In genomic region chr17:48996696-48997102, GRCh38 we compare ENCODE assay signal across 12 cellular contexts. TPM values are rescaled to one million over a fixed set of nuclear protein-coding genes. Genes with fewer than 3 reads are reported as not detected.
DNase-seq lines count a peak whose midpoint lies in the region; ATAC-seq, FAIRE-seq and TF ChIP-seq lines count a peak whose summit lies in the region.
"Had no signal": no experiment of that assay in that cellular context is flagged by ENCODE, and none has a peak within 500 bp of the region (broad histone marks: within the 10 kb centered on the region; RNA-seq: fewer than 3 reads in every experiment).

No MANE protein-coding gene starts in this region.

- H3K4me1 ChIP-seq in HAP-1, result peaks cover 17% of the 10 kb centered on the region
- peaks cover 14% of the 10 kb centered on the region for H3K4me1 ChIP-seq in mesenchymal stem cell (ENCODE audit: control insufficient read depth, insufficient read depth, low read depth, low read length)
- H3K4me1 ChIP-seq in pancreas, result no peaks in the 10 kb centered on the region

- H2BK12ac ChIP-seq in mesenchymal stem cell (ENCODE audit: low read length in 2 of 2), result peak overlapping the region in 1 of 2 experiments; percentile 76

- no peaks in the 10 kb centered on the region for H3K9me3 ChIP-seq in HAP-1
- no peaks in the 10 kb centered on the region for H3K9me3 ChIP-seq in mesenchymal stem cell (ENCODE audit: control insufficient read depth, low read length)
- H3K9me3 ChIP-seq in pancreas, result no peaks in the 10 kb centered on the region

- peak overlapping the region; percentile 34 for H3K27ac Mint-ChIP-seq in activated naive CD8-positive, alpha-beta T cell treated with anti-CD3 and anti-CD28 coated beads, Interleukin-2, amount 10 ng/mL, durations not matched to agents 7 days and 5 days

- H2AFZ ChIP-seq in mesenchymal stem cell (ENCODE audit: low read depth, low read length), result peak overlapping the region; percentile 51

- peak overlapping the region; percentile 39 for H4K91ac ChIP-seq in mesenchymal stem cell (ENCODE audit: low read length)

- intact Hi-C loops in pancreas (cut with DNase I), result no loop called here

- under 1% methylated on average over 18 of the region's 25 CpGs for WGBS in mesenchymal stem cell
- 9 to 10% methylated on average over 25 of the region's 25 CpGs for WGBS in pancreas, 2 donors

- DNase-seq in AG10803 (ENCODE audit: low read depth) (no peak), HAP-1 (ENCODE audit: low spot score in 2 of 2) (no peak), mesenchymal stem cell (no peak), pancreas (no peak), NK-92 (lab: John Stamatoyannopoulos, UW; ENCODE audit: unreplicated experiment) (no peak)
- DNase-seq in activated naive CD8-positive, alpha-beta T cell treated with anti-CD3 and anti-CD28 coated beads, Interleukin-2, amount 10 ng/mL, durations not matched to agents 7 days and 5 days, result no peak
- DNase-seq: cerebellar nuclear complex, left cardiac atrium, NCI-H2081, T1000 had no signal

- no peak overlapping the region for H2AK5ac ChIP-seq in mesenchymal stem cell (ENCODE audit: low read length, severe bottlenecking)

- no peak for ATAC-seq in activated naive CD8-positive, alpha-beta T cell treated with anti-CD3 and anti-CD28 coated beads, Interleukin-2, amount 10 ng/mL, durations not matched to agents 7 days and 5 days (ENCODE audit: low read depth)
- no peak for ATAC-seq in pancreas
- no peak for ATAC-seq in HG03095 (IDR thresholded peaks at IDR 0.05; ENCODE audit: unreplicated experiment)
- ATAC-seq in GM21526 (IDR thresholded peaks at IDR 0.05; ENCODE audit: low FRiP score, unreplicated experiment), result no peak

- H3K4me3 ChIP-seq in AG10803 (ENCODE audit: low read length) (peak overlapping the region; percentile 79), HAP-1 (peak overlapping the region; percentile 88), mesenchymal stem cell (ENCODE audit: insufficient read depth in 1 of 2, low read depth in 1 of 2, low read length in 2 of 2) (peak overlapping the region; percentile 75 to 85), pancreas (no peak overlapping the region)

- H2BK120ac ChIP-seq in mesenchymal stem cell (ENCODE audit: low read depth, low read length), result peak overlapping the region; percentile 95

- POLR2A ChIA-PET in activated naive CD8-positive, alpha-beta T cell treated with anti-CD3 and anti-CD28 coated beads, Interleukin-2, amount 10 ng/mL, durations not matched to agents 7 days and 5 days (lab: Charles Lee), result no interaction called here

- H4K8ac ChIP-seq in mesenchymal stem cell (ENCODE audit: low read length), result peak overlapping the region; percentile 80

- in situ Hi-C loops in HAP-1 (cut with MboI; ENCODE audit: low sequenced_read_pairs), result no loop called here

- 0 out of 2 replicates have a peak, but pooled peaks cover 12% of the 10 kb centered on the region for H3K36me3 ChIP-seq in HAP-1 (replicated peaks)
- H3K36me3 ChIP-seq in mesenchymal stem cell (ENCODE audit: control insufficient read depth in 1 of 2, insufficient read depth in 2 of 2, low read depth in 1 of 2, low read length in 2 of 2), result no peaks in the 10 kb centered on the region
- H3K36me3 ChIP-seq in pancreas, result no peaks in the 10 kb centered on the region

- TF ChIP-seq CTCF in AG10803 (conservative IDR thresholded peaks at IDR 0.05; ENCODE audit: low read length) (no peak), pancreas (IDR thresholded peaks at IDR 0.05) (no peak)

- peak overlapping the region; percentile 51 to 82 for H3K4ac ChIP-seq in mesenchymal stem cell (ENCODE audit: low read depth in 1 of 2, low read length in 2 of 2)

- peaks cover 87% of the 10 kb centered on the region for H3K27me3 Mint-ChIP-seq in activated naive CD8-positive, alpha-beta T cell treated with anti-CD3 and anti-CD28 coated beads, Interleukin-2, amount 10 ng/mL, durations not matched to agents 7 days and 5 days

- peaks cover 1% of the 10 kb centered on the region for H3K79me1 ChIP-seq in mesenchymal stem cell (replicated peaks; ENCODE audit: low read length, poor library complexity, severe bottlenecking)

- peak overlapping the region; percentile 92 to 98 for H3K18ac ChIP-seq in mesenchymal stem cell (ENCODE audit: low read depth in 1 of 2, low read length in 2 of 2)

- no peak overlapping the region for H3K14ac ChIP-seq in mesenchymal stem cell (ENCODE audit: low read length in 2 of 2)

- no peaks in the 10 kb centered on the region for H3K36me3 Mint-ChIP-seq in activated naive CD8-positive, alpha-beta T cell treated with anti-CD3 and anti-CD28 coated beads, Interleukin-2, amount 10 ng/mL, durations not matched to agents 7 days and 5 days

- H3K27me3 ChIP-seq in HAP-1 (ENCODE audit: low read depth), result peaks cover 16% of the 10 kb centered on the region
- peaks cover 15 to 99% of the 10 kb centered on the region in 2 experiments for H3K27me3 ChIP-seq in mesenchymal stem cell (ENCODE audit: control insufficient read depth in 1 of 2, insufficient read depth in 1 of 2, low read length in 2 of 2)
- peaks cover 35 to 84% (median 51%) of the 10 kb centered on the region in 4 donors for H3K27me3 ChIP-seq in pancreas

- peak overlapping the region in 1 of 2 experiments; percentile 83 for H3K23ac ChIP-seq in mesenchymal stem cell (ENCODE audit: low read length in 2 of 2)

- no peak overlapping the region for H3K9ac ChIP-seq in mesenchymal stem cell (ENCODE audit: low read length)

- H3K9me3 Mint-ChIP-seq in activated naive CD8-positive, alpha-beta T cell treated with anti-CD3 and anti-CD28 coated beads, Interleukin-2, amount 10 ng/mL, durations not matched to agents 7 days and 5 days, result no peaks in the 10 kb centered on the region

- peaks cover 15% of the 10 kb centered on the region for H3K4me1 Mint-ChIP-seq in activated naive CD8-positive, alpha-beta T cell treated with anti-CD3 and anti-CD28 coated beads, Interleukin-2, amount 10 ng/mL, durations not matched to agents 7 days and 5 days

- peak overlapping the region; percentile 100 for H3K4me2 ChIP-seq in mesenchymal stem cell (ENCODE audit: low read length, poor library complexity, severe bottlenecking)

- peak overlapping the region; percentile 60 for H3K4me3 Mint-ChIP-seq in activated naive CD8-positive, alpha-beta T cell treated with anti-CD3 and anti-CD28 coated beads, Interleukin-2, amount 10 ng/mL, durations not matched to agents 7 days and 5 days

- H3K27ac ChIP-seq in mesenchymal stem cell (ENCODE audit: low read length, poor library complexity, severe bottlenecking), result peak overlapping the region; percentile 26
- no peak overlapping the region for H3K27ac ChIP-seq in pancreas

- no peak for FAIRE-seq in pancreas (lab: Jason Lieb, UNC)

- H2BK15ac ChIP-seq in mesenchymal stem cell (ENCODE audit: low read depth, poor library complexity, severe bottlenecking), result peak overlapping the region; percentile 82

- H2BK5ac ChIP-seq in mesenchymal stem cell (ENCODE audit: low read depth, low read length, poor library complexity, severe bottlenecking), result no peak overlapping the region

RNA-seq across cellular contexts. Expression of gene IGF2BP1, which starts 0.5 kb away (rescaled TPM):
- total RNA-seq in activated naive CD8-positive, alpha-beta T cell treated with anti-CD3 and anti-CD28 coated beads, Interleukin-2, amount 10 ng/mL, durations not matched to agents 7 days and 5 days, result not detected
- polyA plus RNA-seq in mesenchymal stem cell (2013, experiment 1 of 2), result 44.3 TPM
- 44.9 TPM for polyA plus RNA-seq in mesenchymal stem cell (2013, experiment 2 of 2)
- total RNA-seq in pancreas, result 1 to 10 TPM in 1 of 6 donors, not detected in 5; 1.0 TPM
- under 1 TPM in 1 of 2 donors, not detected in 1; under 0.01 TPM for polyA plus RNA-seq in pancreas

RNA-seq across cellular contexts. Expression of gene GIP, which starts 28.3 kb away (rescaled TPM):
- not detected for total RNA-seq in activated naive CD8-positive, alpha-beta T cell treated with anti-CD3 and anti-CD28 coated beads, Interleukin-2, amount 10 ng/mL, durations not matched to agents 7 days and 5 days
- polyA plus RNA-seq in mesenchymal stem cell (2013, experiment 1 of 2), result 0.23 TPM
- polyA plus RNA-seq in mesenchymal stem cell (2013, experiment 2 of 2), result 0.12 TPM
- total RNA-seq in pancreas, result not detected
- polyA plus RNA-seq in pancreas, result not detected
- total RNA-seq: left cardiac atrium had no signal

RNA-seq across cellular contexts. Expression of gene SNF8, which starts 52.1 kb away (rescaled TPM):
- 10 to 100 TPM; 82.6 to 96.2 TPM for total RNA-seq in activated naive CD8-positive, alpha-beta T cell treated with anti-CD3 and anti-CD28 coated beads, Interleukin-2, amount 10 ng/mL, durations not matched to agents 7 days and 5 days
- polyA plus RNA-seq in mesenchymal stem cell (2013, experiment 1 of 2), result 126 TPM
- polyA plus RNA-seq in mesenchymal stem cell (2013, experiment 2 of 2), result 126 TPM
- 10 to 100 TPM; 34.9 to 52.2 (median 43.8) TPM for total RNA-seq in pancreas
- polyA plus RNA-seq in pancreas, result 10 to 100 TPM; 70.2 to 78.6 TPM

Comparison
In these comparisons a context has a peak if more than half of its experiments do, and no peak if none do; other contexts are left out.
1. H3K4me3 ChIP-seq: peak in AG10803 (single experiment), HAP-1 (single experiment) and mesenchymal stem cell (2 of 2); none in pancreas (0 of 4).